In genomic region chr4:99949034-99949998, GRCh38 we compare ENCODE assay signal across 8 cellular contexts. TPM values are rescaled to one million over a fixed set of nuclear protein-coding genes. Genes with fewer than 3 reads are reported as not detected.
DNase-seq lines count a peak whose midpoint lies in the region; ATAC-seq and TF ChIP-seq lines count a peak whose summit lies in the region.

No MANE protein-coding gene starts in this region.

- no peaks in the 10 kb centered on the region for H3K27me3 Mint-ChIP-seq in progenitor cell of endocrine pancreas

- H3K4me1 Mint-ChIP-seq in progenitor cell of endocrine pancreas (ENCODE audit: low read depth), result peaks cover 19% of the 10 kb centered on the region

- H3K36me3 Mint-ChIP-seq in progenitor cell of endocrine pancreas (ENCODE audit: insufficient read depth), result peaks cover 3% of the 10 kb centered on the region

- H3K4me3 ChIP-seq in GM12875 (ENCODE audit: low read depth, low read length), result peak overlapping the region; percentile 89

- H3K27ac Mint-ChIP-seq in progenitor cell of endocrine pancreas, result no peak overlapping the region

- DNase-seq in NCI-H1436 treated with DMSO at 0.1 percent for 48 hours (lab: John Stamatoyannopoulos, UW), result peak; percentile 93
- peak; percentile 91 for DNase-seq in SW480 (ENCODE audit: low spot score)
- peak; percentile 15 to 91 (median 76) for DNase-seq in amygdala (lab: John Stamatoyannopoulos, UW)
- peak; percentile 86 for DNase-seq in left ventricle myocardium superior
- peak; percentile 78 for DNase-seq in progenitor cell of endocrine pancreas (ENCODE audit: low spot score, unreplicated experiment)
- peak; percentile 94 for DNase-seq in ureter (ENCODE audit: low spot score)

- ATAC-seq in HG02852 (IDR thresholded peaks at IDR 0.05; ENCODE audit: unreplicated experiment) (peak; percentile 25), left ventricle myocardium superior (peak; percentile 31)

- H3K4me3 Mint-ChIP-seq in progenitor cell of endocrine pancreas (ENCODE audit: low read depth), result no peak overlapping the region

- TF ChIP-seq CTCF in GM12875 (IDR thresholded peaks at IDR 0.05; ENCODE audit: borderline replicate concordance, insufficient read depth, low read depth, low read length), result peak; percentile 85
- peak; percentile 82 for TF ChIP-seq CTCF in progenitor cell of endocrine pancreas (IDR thresholded peaks at IDR 0.05; ENCODE audit: unreplicated experiment)

- intact Hi-C loops in left ventricle myocardium superior (cut with micrococcal nuclease), result loop anchor here (5.0 kb wide), 2 partner anchors 57 to 387 kb away; partner anchors contain the start of genes LAMTOR3 and TRMT10A

- no peaks in the 10 kb centered on the region for H3K9me3 Mint-ChIP-seq in progenitor cell of endocrine pancreas (ENCODE audit: low read depth)

RNA-seq across cellular contexts. Expression of gene H2AZ1, which starts 0.8 kb away (rescaled TPM):
- total RNA-seq in left ventricle myocardium superior (83.0 TPM), progenitor cell of endocrine pancreas (322 and 328 TPM in 2 replicates), ureter (107 TPM)

RNA-seq across cellular contexts. Expression of gene DNAJB14, which starts 2.9 kb away (rescaled TPM):
- total RNA-seq in left ventricle myocardium superior, result 18.2 TPM
- 40.7 and 41.7 TPM in 2 replicates for total RNA-seq in progenitor cell of endocrine pancreas
- 44.1 TPM for total RNA-seq in ureter

RNA-seq across cellular contexts. Expression of gene LAMTOR3, which starts 55.1 kb away (rescaled TPM):
- total RNA-seq in left ventricle myocardium superior (38.9 TPM), progenitor cell of endocrine pancreas (58.0 and 58.2 TPM in 2 replicates), ureter (48.2 TPM)

Comparison
In these comparisons a context has a peak if more than half of its experiments do, and no peak if none do; other contexts are left out.
1. Peak in every context shown above with its lines: DNase-seq, ATAC-seq and H3K4me3 ChIP-seq.